21 cellular contexts compared by ENCODE assay signal in the genomic region with DNA sequence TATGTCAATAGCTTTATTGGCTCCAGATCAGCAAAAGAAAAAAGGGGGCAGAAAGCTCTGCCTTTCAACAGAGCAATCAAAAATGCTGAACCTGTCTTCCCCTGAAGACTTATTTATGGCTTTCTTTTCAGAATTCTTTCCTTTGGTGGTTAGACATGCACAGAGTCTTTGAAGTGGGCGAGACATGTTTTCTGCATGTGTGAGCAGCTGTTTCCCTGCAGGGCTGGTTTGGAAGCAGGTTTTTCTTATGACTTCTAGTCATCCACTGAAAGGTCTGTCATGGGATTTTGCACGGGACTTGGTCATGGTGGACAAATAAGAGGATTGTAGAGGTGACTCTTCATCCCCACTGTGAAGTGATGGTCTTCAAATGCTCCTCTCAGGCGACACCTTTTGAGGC.
A peak's percentile ranks its signal among the peaks of the same experiment; 100 is the strongest.
DNase-seq lines count a peak whose midpoint lies in the region; ATAC-seq and TF ChIP-seq lines count a peak whose summit lies in the region.
"Had no signal": no experiment of that assay in that cellular context is flagged by ENCODE, and none has a peak within 500 bp of the region (broad histone marks: within the 10 kb centered on the region; RNA-seq: fewer than 3 reads in every experiment).

No MANE protein-coding gene starts in this region.

- H3K4me3 Mint-ChIP-seq in MCF 10A (ENCODE audit: unreplicated experiment): no peak overlapping the region
- H3K4me3 Mint-ChIP-seq in type B pancreatic cell: peak overlapping the region; percentile 20
- H3K4me3 Mint-ChIP-seq in CD8-positive, alpha-beta memory T cell: no peak overlapping the region
- H3K4me3 Mint-ChIP-seq: CD4-positive, CD25-positive, alpha-beta regulatory T cell; H9 had no signal

- no peak overlapping the region for H3K4me2 ChIP-seq in mammary epithelial cell (ENCODE audit: insufficient read depth, low read depth, low read length)
- H3K4me2 ChIP-seq: A549 had no signal

- H3K27me3 Mint-ChIP-seq in MCF 10A (ENCODE audit: insufficient read depth, unreplicated experiment) (peaks cover 11% of the 10 kb centered on the region), type B pancreatic cell (no peaks in the 10 kb centered on the region)
- H3K27me3 Mint-ChIP-seq in CD8-positive, alpha-beta memory T cell: peaks cover 0 to 2% of the 10 kb centered on the region in 2 donors
- H3K27me3 Mint-ChIP-seq: CD4-positive, CD25-positive, alpha-beta regulatory T cell had no signal

- POLR2A ChIA-PET in MCF 10A (lab: Yijun Ruan, JAX): interaction anchor here (0.6 kb wide), 1 partner anchor 982 kb away, joined by 3 read pairs; no protein-coding TSS in a partner anchor
- POLR2A ChIA-PET in CD8-positive, alpha-beta memory T cell (lab: Charles Lee): no interaction called here

- H3K9ac ChIP-seq in mammary epithelial cell (ENCODE audit: insufficient read depth, low read length): no peak overlapping the region
- no peak overlapping the region for H3K9ac ChIP-seq in SK-N-MC (ENCODE audit: insufficient read length)

- H3K4me3 ChIP-seq in mammary epithelial cell (replicated peaks in 1 of 3; ENCODE audit: insufficient read depth in 1 of 3, low read depth in 2 of 3, low read length in 3 of 3): no peak overlapping the region
- H3K4me3 ChIP-seq in SK-N-MC: no peak overlapping the region
- H3K4me3 ChIP-seq in CD8-positive, alpha-beta memory T cell (ENCODE audit: low read length): no peak overlapping the region
- H3K4me3 ChIP-seq: A549, Peyer's patch had no signal

- H3K4me1 Mint-ChIP-seq in MCF 10A (ENCODE audit: insufficient read depth, unreplicated experiment) (peaks cover 7% of the 10 kb centered on the region), type B pancreatic cell (ENCODE audit: unreplicated experiment) (peaks cover 47% of the 10 kb centered on the region)
- no peaks in the 10 kb centered on the region for H3K4me1 Mint-ChIP-seq in CD8-positive, alpha-beta memory T cell
- H3K4me1 Mint-ChIP-seq: CD4-positive, CD25-positive, alpha-beta regulatory T cell had no signal

- H3K27ac Mint-ChIP-seq in MCF 10A (ENCODE audit: low read depth, unreplicated experiment): no peak overlapping the region
- H3K27ac Mint-ChIP-seq in type B pancreatic cell: peak overlapping the region; percentile 57
- H3K27ac Mint-ChIP-seq in CD8-positive, alpha-beta memory T cell: no peak overlapping the region
- H3K27ac Mint-ChIP-seq: CD4-positive, CD25-positive, alpha-beta regulatory T cell; H9 had no signal

- H3K79me2 ChIP-seq in mammary epithelial cell (ENCODE audit: insufficient read depth, low read length): no peaks in the 10 kb centered on the region

- CTCF ChIA-PET in mammary epithelial cell (lab: Charles Lee; ENCODE audit: low non-redundant PET): no interaction called here
- CTCF ChIA-PET in MCF 10A (lab: Yijun Ruan, JAX): interaction anchor here (0.7 to 1.0 kb wide), 2 partner anchors 10 to 406 kb away, joined by 4 read pairs; no protein-coding TSS in a partner anchor
- CTCF ChIA-PET in CD8-positive, alpha-beta memory T cell (lab: Charles Lee): no interaction called here

- H3K36me3 Mint-ChIP-seq in MCF 10A (ENCODE audit: insufficient read depth, unreplicated experiment): no peaks in the 10 kb centered on the region
- no peaks in the 10 kb centered on the region for H3K36me3 Mint-ChIP-seq in type B pancreatic cell
- no peaks in the 10 kb centered on the region for H3K36me3 Mint-ChIP-seq in CD8-positive, alpha-beta memory T cell
- H3K36me3 Mint-ChIP-seq: CD4-positive, CD25-positive, alpha-beta regulatory T cell had no signal

- 50% methylated on average over 2 of the region's 3 CpGs for WGBS in mammary epithelial cell (ENCODE audit: low coverage, missing lambda C conversion rate)

- TF ChIP-seq CTCF in mammary epithelial cell (conservative IDR thresholded peaks at IDR 0.05 in 1 of 2, IDR thresholded peaks at IDR 0.05 in 1 of 2; ENCODE audit: extremely low read depth in 1 of 2, insufficient read depth in 1 of 2, low read depth in 1 of 2, low read length in 2 of 2) (no peak), MCF 10A (IDR thresholded peaks at IDR 0.05; ENCODE audit: unreplicated experiment) (no peak), type B pancreatic cell (conservative IDR thresholded peaks at IDR 0.05) (no peak)

- dilution Hi-C loops in mammary epithelial cell (cut with HindIII; ENCODE audit: low sequenced_read_pairs): no loop called here

- H2AFZ ChIP-seq in mammary epithelial cell (ENCODE audit: low read depth, low read length): no peak overlapping the region

- ATAC-seq in esophagus mucosa: peak; percentile 19
- ATAC-seq: A549, SK-N-SH treated with all-trans-retinoic acid at 6 μM for 48 hours had no signal

- no TSS peak for BruUV-seq in mammary epithelial cell (replicated peaks; lab: Mats Ljungman, UMichigan)
- BruUV-seq in MCF 10A (replicated peaks; lab: Mats Ljungman, UMichigan): no TSS peak

- H3K36me3 ChIP-seq in mammary epithelial cell (ENCODE audit: insufficient read depth, low read length): no peaks in the 10 kb centered on the region
- no peaks in the 10 kb centered on the region for H3K36me3 ChIP-seq in SK-N-MC (ENCODE audit: insufficient read depth, low read length)
- H3K36me3 ChIP-seq in CD8-positive, alpha-beta memory T cell (ENCODE audit: insufficient read depth, low read length): no peaks in the 10 kb centered on the region
- H3K36me3 ChIP-seq: Peyer's patch had no signal

- in situ Hi-C loops in mammary epithelial cell (cut with MboI; ENCODE audit: low sequenced_read_pairs in 2 of 2): loop anchor here in 1 of 2 donors (10.0 kb wide), 1 partner anchor 51 kb away; no protein-coding TSS in a partner anchor

- DNase-seq in mammary epithelial cell: peak; percentile 35
- DNase-seq in MCF 10A (ENCODE audit: unreplicated experiment): no peak
- no peak for DNase-seq in SK-N-MC (ENCODE audit: low read depth, low spot score)
- DNase-seq in type B pancreatic cell (ENCODE audit: extremely low spot score, unreplicated experiment): no peak
- no peak for DNase-seq in GM19240 (ENCODE audit: insufficient read length, low spot score)
- no peak for DNase-seq in CD8-positive, alpha-beta memory T cell
- DNase-seq in NCI-H128 (lab: John Stamatoyannopoulos, UW; ENCODE audit: unreplicated experiment): no peak
- DNase-seq: CD4-positive, CD25-positive, alpha-beta regulatory T cell; H9; IMR-90; Kasumi-1; NCI-H1105 treated with DMSO at 0.1 percent for 48 hours; NCI-H1930; NCI-H2171; NCI-H446 treated with DMSO at 0.1 percent for 48 hours; NCI-H82; Peyer's patch; Right ventricle myocardium superior had no signal

- no peaks in the 10 kb centered on the region for H3K27me3 ChIP-seq in mammary epithelial cell (ENCODE audit: insufficient read depth, low read length)
- H3K27me3 ChIP-seq in CD8-positive, alpha-beta memory T cell (ENCODE audit: insufficient read depth, low read length, poor library complexity, severe bottlenecking): no peaks in the 10 kb centered on the region
- H3K27me3 ChIP-seq: Peyer's patch had no signal

- no peaks in the 10 kb centered on the region for H3K9me3 Mint-ChIP-seq in MCF 10A (ENCODE audit: unreplicated experiment)
- H3K9me3 Mint-ChIP-seq in type B pancreatic cell: peaks cover 4% of the 10 kb centered on the region
- no peaks in the 10 kb centered on the region for H3K9me3 Mint-ChIP-seq in CD8-positive, alpha-beta memory T cell
- H3K9me3 Mint-ChIP-seq: CD4-positive, CD25-positive, alpha-beta regulatory T cell had no signal

- intact Hi-C loops in mammary epithelial cell (cut with micrococcal nuclease) (no loop called here), MCF 10A (cut with micrococcal nuclease) (no loop called here)

- H3K27ac ChIP-seq in mammary epithelial cell (ENCODE audit: insufficient read depth, low read depth, low read length) (no peak overlapping the region), SK-N-MC (peak overlapping the region; percentile 60; the same call in 1 of the 2 replicates)
- no peak overlapping the region for H3K27ac ChIP-seq in CD8-positive, alpha-beta memory T cell (ENCODE audit: low read depth, low read length)
- H3K27ac ChIP-seq: A549, Peyer's patch had no signal

- no peaks in the 10 kb centered on the region for H3K4me1 ChIP-seq in mammary epithelial cell (ENCODE audit: insufficient read depth, low read length)
- no peaks in the 10 kb centered on the region for H3K4me1 ChIP-seq in CD8-positive, alpha-beta memory T cell (ENCODE audit: insufficient read depth, low read length)
- H3K4me1 ChIP-seq: A549, Peyer's patch had no signal

- H3K9me3 ChIP-seq in mammary epithelial cell (replicated peaks; ENCODE audit: insufficient read depth, low read length): no peaks in the 10 kb centered on the region
- no peaks in the 10 kb centered on the region for H3K9me3 ChIP-seq in SK-N-MC (ENCODE audit: low read depth, low read length)
- H3K9me3 ChIP-seq in CD8-positive, alpha-beta memory T cell (ENCODE audit: low read length): no peaks in the 10 kb centered on the region
- H3K9me3 ChIP-seq: A549, Peyer's patch had no signal

- H4K20me1 ChIP-seq in mammary epithelial cell (ENCODE audit: insufficient read depth, low read length): no peaks in the 10 kb centered on the region
